7 cellular contexts compared by ENCODE assay signal in genomic region chr4:2933566-2934076, GRCh38. TPM values are rescaled to one million over a fixed set of nuclear protein-coding genes. Genes with fewer than 3 reads are reported as not detected.
DNase-seq lines count a peak whose midpoint lies in the region; TF ChIP-seq lines count a peak whose summit lies in the region.

No MANE protein-coding gene starts in this region.

- no peaks in the 10 kb centered on the region for H3K9me3 ChIP-seq in suprapubic skin

- H3K27ac ChIP-seq in layer of hippocampus (ENCODE audit: low read depth, low read length): peak overlapping the region; percentile 52
- peak overlapping the region; percentile 89 for H3K27ac ChIP-seq in suprapubic skin

- H3K27me3 ChIP-seq in layer of hippocampus (ENCODE audit: control insufficient read depth, insufficient read depth, low read length) (no peaks in the 10 kb centered on the region), suprapubic skin (no peaks in the 10 kb centered on the region)

- peak; percentile 51 for DNase-seq in astrocyte of the hippocampus (ENCODE audit: low read depth, low spot score)
- peak; percentile 80 to 83 for DNase-seq in suprapubic skin (ENCODE audit: low spot score in 2 of 2)
- no peak for DNase-seq in amygdala (lab: John Stamatoyannopoulos, UW)
- DNase-seq in DMS79 (lab: John Stamatoyannopoulos, UW): no peak
- DNase-seq in HuH-7.5 (ENCODE audit: low spot score): no peak

- no peak for TF ChIP-seq RAD21 in Ishikawa (IDR thresholded peaks at IDR 0.05; ENCODE audit: low read depth)

- peaks cover 63% of the 10 kb centered on the region for H3K4me1 ChIP-seq in suprapubic skin

- H3K4me3 ChIP-seq in suprapubic skin: peak overlapping the region; percentile 89

- WGBS in suprapubic skin: 30% methylated on average over 2 of the region's 31 CpGs

- TF ChIP-seq EP300 in Ishikawa (IDR thresholded peaks at IDR 0.05; ENCODE audit: borderline replicate concordance) (no peak), suprapubic skin (IDR thresholded peaks at IDR 0.05) (no peak)

- no peak for TF ChIP-seq CTCF in suprapubic skin (IDR thresholded peaks at IDR 0.05)

- no peak for TF ChIP-seq POLR2A in suprapubic skin (IDR thresholded peaks at IDR 0.05)

- H3K36me3 ChIP-seq in suprapubic skin: peaks cover 44% of the 10 kb centered on the region

TF ChIP-seq in Ishikawa, 13 proteins besides CTCF, POLR2A, EP300 and RAD21:
- TF ChIP-seq EGR1 (IDR thresholded peaks at IDR 0.05) (no peak), TEAD4 (IDR thresholded peaks at IDR 0.05) (no peak), ZBTB7A (IDR thresholded peaks at IDR 0.05; ENCODE audit: low read depth) (peak; percentile 90; the same call in 1 of the 2 replicates), CEBPB (IDR thresholded peaks at IDR 0.05) (no peak)

RNA-seq across cellular contexts. Expression of gene NOP14, which starts 29.6 kb away (rescaled TPM):
- 10 to 100 TPM; 23.4 to 30.8 (median 27.1) TPM for total RNA-seq in suprapubic skin

RNA-seq across cellular contexts. Expression of gene GRK4, which starts 29.8 kb away (rescaled TPM):
- 1 to 10 TPM; 3.3 to 8.0 (median 4.6) TPM for total RNA-seq in suprapubic skin

Comparison
In these comparisons a context has a peak if more than half of its experiments do, and no peak if none do; other contexts are left out.
1. DNase-seq: peak in astrocyte of the hippocampus (single experiment) and suprapubic skin (2 of 2); none in amygdala (0 of 56), DMS79 (single experiment) and HuH-7.5 (single experiment).